ENCODE assay signal across 8 cellular contexts in genomic region chr3:3179407-3180094, GRCh38. TPM values are rescaled to one million over a fixed set of nuclear protein-coding genes. Genes with fewer than 3 reads are reported as not detected.
A peak's percentile ranks its signal among the peaks of the same experiment; 100 is the strongest.
DNase-seq lines count a peak whose midpoint lies in the region; ATAC-seq and TF ChIP-seq lines count a peak whose summit lies in the region.

TSS of gene CRBN (minus strand) at chr3:3179691. CDS start at chr3:3179687, 4 bp downstream.

- H3K4me2 ChIP-seq in OCI-LY3 (ENCODE audit: low read length): peak within 1 kb of the TSS; percentile 98

- H3K27ac Mint-ChIP-seq in Calu3 (ENCODE audit: unreplicated experiment): no peak within 1 kb of the TSS

- H3K4me1 Mint-ChIP-seq in Calu3 (ENCODE audit: low read depth, unreplicated experiment): peaks cover 14% of the 10 kb centered on the region

- peaks cover 17% of the 10 kb centered on the region for H4K20me1 ChIP-seq in OCI-LY3 (ENCODE audit: insufficient read depth, low read length)

- H3K27me3 ChIP-seq in OCI-LY3 (ENCODE audit: low read depth, low read length): peaks cover 3% of the 10 kb centered on the region; the same call in 1 of the 2 replicates
- H3K27me3 ChIP-seq in mononuclear cell (ENCODE audit: insufficient read depth, low read length): no peaks in the 10 kb centered on the region

- H3K27ac ChIP-seq in OCI-LY3 (ENCODE audit: low read length): peak within 1 kb of the TSS; percentile 32; the same call in 1 of the 2 replicates

- peak within 1 kb of the TSS; percentile 79 for H3K4me3 Mint-ChIP-seq in Calu3 (ENCODE audit: low read depth, unreplicated experiment)

- H3K36me3 ChIP-seq in OCI-LY3 (replicated peaks; ENCODE audit: low read depth, low read length): no peaks in the 10 kb centered on the region

- H3K4me1 ChIP-seq in OCI-LY3 (ENCODE audit: low read length) (peaks cover 19% of the 10 kb centered on the region), mononuclear cell (ENCODE audit: insufficient read depth, low read length) (peaks cover 39% of the 10 kb centered on the region)

- ATAC-seq in GM19468 (IDR thresholded peaks at IDR 0.05; ENCODE audit: extremely low read depth, unreplicated experiment): peak; percentile 100

- no TSS peak for BruUV-seq in Calu3 (replicated peaks; lab: Mats Ljungman, UMichigan)

- no peaks in the 10 kb centered on the region for H3K9me3 Mint-ChIP-seq in Calu3 (ENCODE audit: low read depth, unreplicated experiment)

- H3K79me2 ChIP-seq in OCI-LY3 (ENCODE audit: low read length): peaks cover 40% of the 10 kb centered on the region

- H3K9me3 ChIP-seq in OCI-LY3 (ENCODE audit: insufficient read depth, low read length) (no peaks in the 10 kb centered on the region), mononuclear cell (ENCODE audit: low read depth, low read length) (no peaks in the 10 kb centered on the region)

- DNase-seq in Calu3 (peak; percentile 88), HS-5 (ENCODE audit: low read depth) (peak; percentile 50), activated T-cell treated with anti-CD3 and anti-CD28 coated beads for 1 hour (ENCODE audit: low read depth) (peak; percentile 83), epidermal melanocyte (ENCODE audit: insufficient read length, low spot score) (peak; percentile 85)
- DNase-seq in stimulated activated CD8-positive, alpha-beta memory T cell treated with anti-CD3 and anti-CD28 coated beads, Interleukin-4, amount 100 ng/mL, for 1 hour (ENCODE audit: low read depth in 2 of 2, low spot score in 1 of 2): peak; percentile 66 to 77

- peaks cover 16% of the 10 kb centered on the region for H3K36me3 Mint-ChIP-seq in Calu3 (ENCODE audit: insufficient read depth, unreplicated experiment)

- H3K4me3 ChIP-seq in OCI-LY3 (ENCODE audit: low read length) (peak within 1 kb of the TSS; percentile 96), mononuclear cell (ENCODE audit: low read length) (peak within 1 kb of the TSS; percentile 86)

- CTCF ChIA-PET in Calu3 (lab: Charles Lee): interaction anchor here (0.8 kb wide), 1 partner anchor 22 kb away, joined by 3 read pairs; no protein-coding TSS in a partner anchor

- peak within 1 kb of the TSS; percentile 71 for H3K9ac ChIP-seq in OCI-LY3 (ENCODE audit: low read length)

- intact Hi-C loops in Calu3 (cut with micrococcal nuclease; ENCODE audit: unreplicated experiment): no loop called here

- peak within 1 kb of the TSS; percentile 93 for H2AFZ ChIP-seq in OCI-LY3 (ENCODE audit: low read depth, low read length)

- H3K27me3 Mint-ChIP-seq in Calu3 (ENCODE audit: unreplicated experiment): peaks cover 29% of the 10 kb centered on the region

- TF ChIP-seq CTCF in Calu3 (IDR thresholded peaks at IDR 0.05; ENCODE audit: unreplicated experiment) (peak; percentile 89), OCI-LY3 (IDR thresholded peaks at IDR 0.05; ENCODE audit: low read depth, low read length) (peak; percentile 91)

RNA-seq across cellular contexts. Expression of gene CRBN, which starts in this region (rescaled TPM):
- total RNA-seq in Calu3 (2022) (24.8 and 31.6 TPM in 2 replicates), mononuclear cell (456 TPM)

Comparison
In these comparisons a context has a peak if more than half of its experiments do, and no peak if none do; other contexts are left out.
1. Peak in every context shown above with its lines: DNase-seq, ATAC-seq, H3K4me3 ChIP-seq and H3K27ac ChIP-seq.
2. RNA of gene CRBN (total RNA-seq): 456 TPM in mononuclear cell (single experiment); 24.8 to 31.6 TPM in Calu3; every median in the first group is over 10 times any median in the second.